23 cellular contexts compared by ENCODE assay signal in the genomic region with DNA sequence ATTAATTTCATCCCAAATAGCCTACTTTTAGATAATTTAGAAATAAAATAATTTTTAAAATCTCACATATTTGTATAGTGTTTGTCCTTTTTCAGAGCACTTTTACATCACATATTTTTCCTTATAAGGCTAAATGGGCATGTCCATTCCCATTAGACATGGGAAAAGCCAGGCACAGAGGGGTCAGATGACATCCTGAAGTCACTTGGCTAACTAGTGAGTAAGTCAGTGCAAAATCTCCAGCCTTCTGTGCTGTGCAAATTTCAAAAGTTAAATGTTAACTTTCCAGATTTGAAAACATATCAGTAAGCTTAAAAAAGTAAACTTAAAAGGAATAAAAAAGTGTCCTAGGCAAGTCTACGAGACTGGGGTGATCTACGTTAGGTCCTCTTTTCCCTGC.
A peak's percentile ranks its signal among the peaks of the same experiment; 100 is the strongest.
DNase-seq lines count a peak whose midpoint lies in the region; ATAC-seq and TF ChIP-seq lines count a peak whose summit lies in the region.
"Had no signal": no experiment of that assay in that cellular context is flagged by ENCODE, and none has a peak within 500 bp of the region (broad histone marks: within the 10 kb centered on the region; RNA-seq: fewer than 3 reads in every experiment).

No MANE protein-coding gene starts in this region.

- no peak overlapping the region for H3K4me3 Mint-ChIP-seq in activated CD8-positive, alpha-beta memory T cell treated with anti-CD3 and anti-CD28 coated beads, Interleukin-2, amount 10 ng/mL, durations not matched to agents 7 days and 5 days
- H3K4me3 Mint-ChIP-seq: B cell; CD4-positive, CD25-positive, alpha-beta regulatory T cell; CD8-positive, alpha-beta T cell; HFFc6 had no signal

- H3K27me3 Mint-ChIP-seq in activated CD8-positive, alpha-beta memory T cell treated with anti-CD3 and anti-CD28 coated beads, Interleukin-2, amount 10 ng/mL, durations not matched to agents 7 days and 5 days = peaks cover 33% of the 10 kb centered on the region
- H3K27me3 Mint-ChIP-seq: CD4-positive, CD25-positive, alpha-beta regulatory T cell had no signal

- H3K4me1 ChIP-seq in hepatocyte (ENCODE audit: insufficient read depth) = peaks cover 5% of the 10 kb centered on the region
- H3K4me1 ChIP-seq: Caco-2, HAP-1 had no signal

- H3K36me3 Mint-ChIP-seq in activated CD8-positive, alpha-beta memory T cell treated with anti-CD3 and anti-CD28 coated beads, Interleukin-2, amount 10 ng/mL, durations not matched to agents 7 days and 5 days = no peaks in the 10 kb centered on the region
- H3K36me3 Mint-ChIP-seq: CD4-positive, CD25-positive, alpha-beta regulatory T cell; CD8-positive, alpha-beta T cell had no signal

- no peak overlapping the region for H2AFZ ChIP-seq in hepatocyte

- H4K20me1 ChIP-seq in hepatocyte (ENCODE audit: insufficient read depth, poor library complexity, severe bottlenecking) = no peaks in the 10 kb centered on the region
- H4K20me1 ChIP-seq: BLaER1 had no signal

- H3K4me3 ChIP-seq in hepatocyte = no peak overlapping the region
- H3K4me3 ChIP-seq: BLaER1, GM12878, HAP-1 had no signal

- H3K79me2 ChIP-seq in hepatocyte = no peaks in the 10 kb centered on the region

- no peaks in the 10 kb centered on the region for H3K36me3 ChIP-seq in hepatocyte (replicated peaks; ENCODE audit: insufficient read depth, low read depth)
- H3K36me3 ChIP-seq: BLaER1, HAP-1 had no signal

- H3K27me3 ChIP-seq in hepatocyte = no peaks in the 10 kb centered on the region
- H3K27me3 ChIP-seq: BLaER1 had no signal

- DNase-seq in EH (ENCODE audit: low read depth) = peak; percentile 2
- DNase-seq in hepatocyte (ENCODE audit: low spot score) = no peak
- peak; percentile 71 for DNase-seq in renal cortical epithelial cell (ENCODE audit: low read depth)
- no peak for DNase-seq in NCI-H226
- DNase-seq in activated CD8-positive, alpha-beta memory T cell treated with anti-CD3 and anti-CD28 coated beads, Interleukin-2, amount 10 ng/mL, durations not matched to agents 7 days and 5 days = no peak
- DNase-seq: Caco-2; CD4-positive, CD25-positive, alpha-beta regulatory T cell; CD8-positive, alpha-beta T cell; DMS153; DND-41; EL; GDM1; GOT3; HFFc6 had no signal

- no peaks in the 10 kb centered on the region for H3K9me2 ChIP-seq in hepatocyte (replicated peaks; ENCODE audit: insufficient read depth)

- no peak for TF ChIP-seq CTCF in hepatocyte (IDR thresholded peaks at IDR 0.05; ENCODE audit: poor library complexity)

- CTCF ChIA-PET in activated CD8-positive, alpha-beta memory T cell treated with anti-CD3 and anti-CD28 coated beads, Interleukin-2, amount 10 ng/mL, durations not matched to agents 7 days and 5 days (lab: Charles Lee) = no interaction called here

- H3K27ac Mint-ChIP-seq in activated CD8-positive, alpha-beta memory T cell treated with anti-CD3 and anti-CD28 coated beads, Interleukin-2, amount 10 ng/mL, durations not matched to agents 7 days and 5 days = no peak overlapping the region
- H3K27ac Mint-ChIP-seq: B cell; CD4-positive, CD25-positive, alpha-beta regulatory T cell; CD8-positive, alpha-beta T cell; HFFc6 had no signal

- H3K9me3 Mint-ChIP-seq in activated CD8-positive, alpha-beta memory T cell treated with anti-CD3 and anti-CD28 coated beads, Interleukin-2, amount 10 ng/mL, durations not matched to agents 7 days and 5 days (ENCODE audit: low read depth) = no peaks in the 10 kb centered on the region
- H3K9me3 Mint-ChIP-seq: CD4-positive, CD25-positive, alpha-beta regulatory T cell; CD8-positive, alpha-beta T cell; HFFc6 had no signal

- ATAC-seq in SK-N-SH treated with all-trans-retinoic acid at 6 μM for 48 hours (peak; percentile 85), GM21515 (IDR thresholded peaks at IDR 0.05; ENCODE audit: unreplicated experiment) (no peak), HG03025 (IDR thresholded peaks at IDR 0.05; ENCODE audit: low FRiP score, unreplicated experiment) (no peak)
- ATAC-seq in activated CD8-positive, alpha-beta memory T cell treated with anti-CD3 and anti-CD28 coated beads, Interleukin-2, amount 10 ng/mL, durations not matched to agents 7 days and 5 days = no peak
- ATAC-seq: CD8-positive, alpha-beta T cell; GM12878 had no signal

- peak overlapping the region; percentile 46 for H3K27ac ChIP-seq in hepatocyte
- H3K27ac ChIP-seq: 22Rv1, BLaER1, C4-2B had no signal

- no peaks in the 10 kb centered on the region for H3K9me3 ChIP-seq in hepatocyte (ENCODE audit: low read depth)
- H3K9me3 ChIP-seq: HAP-1 had no signal

- 70% methylated on average over 2 of the region's 2 CpGs for WGBS in hepatocyte (ENCODE audit: low lambda C conversion rate, missing lambda C conversion rate)

- H3K4me2 ChIP-seq in hepatocyte = peak overlapping the region; percentile 45
- H3K4me2 ChIP-seq: BLaER1 had no signal

- no peaks in the 10 kb centered on the region for H3K4me1 Mint-ChIP-seq in activated CD8-positive, alpha-beta memory T cell treated with anti-CD3 and anti-CD28 coated beads, Interleukin-2, amount 10 ng/mL, durations not matched to agents 7 days and 5 days
- H3K4me1 Mint-ChIP-seq: B cell; CD4-positive, CD25-positive, alpha-beta regulatory T cell had no signal

TF ChIP-seq in SK-N-SH treated with all-trans-retinoic acid at 6 μM for 48 hours, 23 proteins besides CTCF, POLR2A, EP300 and RAD21 (continues in another document):
- TF ChIP-seq ESRRG (CRISPR knock-in tag; IDR thresholded peaks at IDR 0.05) = no peak
- TF ChIP-seq TOX (CRISPR knock-in tag; IDR thresholded peaks at IDR 0.05; ENCODE audit: borderline replicate concordance) = no peak
- TF ChIP-seq BACH2 (CRISPR knock-in tag; IDR thresholded peaks at IDR 0.05; ENCODE audit: borderline replicate concordance) = no peak
- no peak for TF ChIP-seq ZNF8 (CRISPR knock-in tag; IDR thresholded peaks at IDR 0.05)
- TF ChIP-seq TCF4 (CRISPR knock-in tag; IDR thresholded peaks at IDR 0.05; ENCODE audit: borderline replicate concordance) = no peak
- TF ChIP-seq CSRNP3 (CRISPR knock-in tag; IDR thresholded peaks at IDR 0.05) = no peak
- TF ChIP-seq ISL1 (CRISPR knock-in tag; IDR thresholded peaks at IDR 0.05) = no peak
- no peak for TF ChIP-seq GLIS3 (CRISPR knock-in tag; IDR thresholded peaks at IDR 0.05)
- TF ChIP-seq POU6F1 (CRISPR knock-in tag; IDR thresholded peaks at IDR 0.05; ENCODE audit: borderline replicate concordance, low read depth) = no peak
- no peak for TF ChIP-seq ZC3H10 (CRISPR knock-in tag; IDR thresholded peaks at IDR 0.05)
- TF ChIP-seq OSR1 (CRISPR knock-in tag; IDR thresholded peaks at IDR 0.05) = no peak
- no peak for TF ChIP-seq SNAI2 (CRISPR knock-in tag; IDR thresholded peaks at IDR 0.05)
- TF ChIP-seq ZFP30 (CRISPR knock-in tag; IDR thresholded peaks at IDR 0.05) = no peak
- TF ChIP-seq ZNF565 (CRISPR knock-in tag; conservative IDR thresholded peaks at IDR 0.05; ENCODE audit: low read depth) = no peak
- no peak for TF ChIP-seq CREB5 (CRISPR knock-in tag; IDR thresholded peaks at IDR 0.05; ENCODE audit: low read depth)
- no peak for TF ChIP-seq PPARA (CRISPR knock-in tag; IDR thresholded peaks at IDR 0.05; ENCODE audit: borderline replicate concordance)

Comparison
In these comparisons a context has a peak if more than half of its experiments do, and no peak if none do; other contexts are left out.
1. DNase-seq: peak in EH (single experiment) and renal cortical epithelial cell (single experiment); none in hepatocyte (single experiment), NCI-H226 (single experiment) and activated CD8-positive, alpha-beta memory T cell treated with anti-CD3 and anti-CD28 coated beads, Interleukin-2, amount 10 ng/mL, durations not matched to agents 7 days and 5 days (single experiment).